In genomic region chr17:49000943-49001342, GRCh38 we compare ENCODE assay signal across 1 cellular context.
TF ChIP-seq lines count a peak whose summit lies in the region.

No MANE protein-coding gene starts in this region.

TF ChIP-seq in HepG2, 621 proteins besides CTCF, POLR2A, EP300 and RAD21:
- TF ChIP-seq ZNF547 (CRISPR knock-in tag; IDR thresholded peaks at IDR 0.05): no peak
- 0 out of 2 replicates have a peak, but pooled peaks have one; percentile 25 for TF ChIP-seq RBFOX2 (IDR thresholded peaks at IDR 0.05; ENCODE audit: low read depth, low read length)
- no peak for TF ChIP-seq IRF9 (CRISPR knock-in tag; IDR thresholded peaks at IDR 0.05; ENCODE audit: borderline replicate concordance)
